In genomic region chr1:119367332-119368124, GRCh38 we compare ENCODE assay signal across 8 cellular contexts. TPM values are rescaled to one million over a fixed set of nuclear protein-coding genes. Genes with fewer than 3 reads are reported as not detected.
DNase-seq lines count a peak whose midpoint lies in the region; ATAC-seq and TF ChIP-seq lines count a peak whose summit lies in the region.

No MANE protein-coding gene starts in this region.

- intact Hi-C loops in OCI-LY7 (cut with micrococcal nuclease; ENCODE audit: unreplicated experiment): no loop called here
- intact Hi-C loops in aorta (cut with DNase I): loop anchor here in 1 of 2 donors (5.0 kb wide), 1 partner anchor 1215 kb away; no protein-coding TSS in a partner anchor

- H3K4me3 ChIP-seq in OCI-LY7 (ENCODE audit: low read depth, low read length, poor library complexity, severe bottlenecking) (no peak overlapping the region), aorta (ENCODE audit: low read length in 2 of 2) (no peak overlapping the region)

- H2AFZ ChIP-seq in OCI-LY7 (ENCODE audit: low read length): no peak overlapping the region

- POLR2A ChIA-PET in OCI-LY7 (lab: Charles Lee): no interaction called here

- H3K4me2 ChIP-seq in OCI-LY7 (ENCODE audit: low read length): no peak overlapping the region

- 66 to 75% methylated on average over 13 of the region's 13 CpGs for WGBS in aorta, 2 donors

- H3K4me1 ChIP-seq in OCI-LY7 (ENCODE audit: insufficient read depth, low read length, poor library complexity, severe bottlenecking) (no peaks in the 10 kb centered on the region), aorta (ENCODE audit: control insufficient read depth in 1 of 2, insufficient read depth in 2 of 2, low read length in 2 of 2) (no peaks in the 10 kb centered on the region)

- no peaks in the 10 kb centered on the region for H3K27me3 ChIP-seq in aorta (ENCODE audit: control insufficient read depth in 1 of 2, insufficient read depth in 2 of 2, low read length in 1 of 2)

- H3K9me3 ChIP-seq in OCI-LY7 (ENCODE audit: low read length): no peaks in the 10 kb centered on the region
- H3K9me3 ChIP-seq in aorta (ENCODE audit: control insufficient read depth, low read length): peaks cover 3% of the 10 kb centered on the region

- H3K9me2 ChIP-seq in OCI-LY7 (ENCODE audit: insufficient read depth, low read length): no peaks in the 10 kb centered on the region

- peak; percentile 98 for TF ChIP-seq CTCF in AG09319 (IDR thresholded peaks at IDR 0.05; ENCODE audit: low read depth, low read length)
- peak; percentile 83 for TF ChIP-seq CTCF in OCI-LY7 (conservative IDR thresholded peaks at IDR 0.05; ENCODE audit: low read length)

- H3K79me2 ChIP-seq in OCI-LY7 (ENCODE audit: insufficient read depth, low read depth, low read length): no peaks in the 10 kb centered on the region

- no TSS peak for BruUV-seq in OCI-LY7 (replicated peaks; lab: Mats Ljungman, UMichigan)

- DNase-seq in AG09319 (ENCODE audit: extremely low read depth, low read depth) (peak; percentile 20), OCI-LY7 (ENCODE audit: low spot score) (peak; percentile 9), fibroblast of gingiva (ENCODE audit: low read depth) (peak; percentile 34), pons (ENCODE audit: low spot score) (peak; percentile 45), aorta (no peak), NCI-H774 (lab: John Stamatoyannopoulos, UW) (no peak)
- no peak for DNase-seq in activated CD8-positive, alpha-beta memory T cell treated with anti-CD3 and anti-CD28 coated beads, Interleukin-2, amount 50 U/mL, for 48 hours

- H3K27ac ChIP-seq in OCI-LY7 (ENCODE audit: low read depth, low read length, poor library complexity, severe bottlenecking) (no peak overlapping the region), aorta (ENCODE audit: low read depth in 1 of 2, low read length in 2 of 2) (no peak overlapping the region)

- H4K20me1 ChIP-seq in OCI-LY7 (ENCODE audit: insufficient read depth, low read length): no peaks in the 10 kb centered on the region

- CTCF ChIA-PET in OCI-LY7 (lab: Charles Lee; ENCODE audit: unreplicated experiment): no interaction called here

- H3K36me3 ChIP-seq in OCI-LY7 (ENCODE audit: insufficient read depth, low read length) (no peaks in the 10 kb centered on the region), aorta (ENCODE audit: control insufficient read depth in 1 of 2, insufficient read depth in 2 of 2, low read length in 1 of 2) (no peaks in the 10 kb centered on the region)

- ATAC-seq in GM18511 (IDR thresholded peaks at IDR 0.05; ENCODE audit: unreplicated experiment): peak; percentile 54
- no peak for ATAC-seq in aorta (ENCODE audit: low FRiP score)

RNA-seq across cellular contexts. Expression of gene HAO2, which starts 1.1 kb away (rescaled TPM):
- total RNA-seq in OCI-LY7 (2014; rRNA removed; shearing (Covaris generic)): not detected in 2 replicates
- total RNA-seq in OCI-LY7 (2022) (not detected in 2 replicates), aorta (not detected)
- not detected for polyA plus RNA-seq in aorta

RNA-seq across cellular contexts. Expression of gene HSD3B2, which starts 47.4 kb away (rescaled TPM):
- total RNA-seq in OCI-LY7 (2014; rRNA removed; shearing (Covaris generic)): not detected in 2 replicates
- total RNA-seq in OCI-LY7 (2022) (not detected in 2 replicates), aorta (under 1 TPM in 1 of 2 donors, not detected in 1; 0.55 TPM)
- polyA plus RNA-seq in aorta: under 1 TPM in 1 of 2 donors, not detected in 1; 0.23 TPM

Comparison
In these comparisons a context has a peak if more than half of its experiments do, and no peak if none do; other contexts are left out.
1. DNase-seq: peak in AG09319 (single experiment), OCI-LY7 (single experiment), fibroblast of gingiva (single experiment) and pons (single experiment); none in aorta (0 of 2), NCI-H774 (single experiment) and activated CD8-positive, alpha-beta memory T cell treated with anti-CD3 and anti-CD28 coated beads, Interleukin-2, amount 50 U/mL, for 48 hours (single experiment).